In the genomic region with DNA sequence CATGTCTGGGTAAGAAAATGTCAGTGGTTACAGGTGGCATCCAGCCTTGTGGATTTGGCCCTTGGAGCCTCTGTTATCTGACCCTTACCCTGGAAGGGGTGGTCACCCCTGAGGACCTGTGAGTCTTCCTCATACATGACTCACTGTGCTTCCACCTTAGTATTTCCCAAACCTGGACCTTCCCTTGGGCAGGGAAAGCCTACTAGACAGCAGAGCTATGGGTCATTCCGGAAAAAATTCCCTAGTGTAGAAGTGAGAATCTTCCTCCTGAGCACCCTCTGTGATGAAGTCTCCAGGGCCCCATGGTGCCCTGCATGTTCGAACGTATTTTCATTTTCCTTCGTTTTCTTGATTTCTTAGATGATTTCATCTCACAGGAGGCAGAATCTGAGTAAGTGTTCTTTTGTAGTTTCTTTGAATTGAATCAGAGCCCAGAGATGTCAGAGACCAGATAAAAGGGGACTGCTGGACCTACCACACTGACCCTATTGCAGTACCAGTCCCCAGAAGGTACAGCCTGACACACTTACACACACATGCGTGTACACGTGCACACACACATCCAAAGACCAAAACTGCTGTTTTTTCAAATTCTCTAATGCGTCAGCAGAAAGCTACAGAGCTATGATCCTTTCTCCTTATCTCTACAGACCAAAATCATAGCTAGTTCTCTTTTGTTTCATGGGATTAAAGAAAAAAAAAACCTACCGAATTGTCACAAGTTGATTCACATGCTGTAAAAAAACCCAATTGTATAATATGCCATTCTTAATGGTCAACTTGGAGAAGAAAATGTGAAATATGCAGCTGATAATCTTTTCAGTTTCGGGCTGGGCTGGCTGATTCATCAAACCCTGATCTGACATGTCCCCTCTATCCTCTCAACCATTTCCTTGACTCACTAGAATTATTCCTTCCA, we compare ENCODE assay signal across 20 cellular contexts. TPM values are rescaled to one million over a fixed set of nuclear protein-coding genes. Genes with fewer than 3 reads are reported as not detected.
A peak's percentile ranks its signal among the peaks of the same experiment; 100 is the strongest.
DNase-seq lines count a peak whose midpoint lies in the region; ATAC-seq and TF ChIP-seq lines count a peak whose summit lies in the region.
"Had no signal": no experiment of that assay in that cellular context is flagged by ENCODE, and none has a peak within 500 bp of the region (broad histone marks: within the 10 kb centered on the region; RNA-seq: fewer than 3 reads in every experiment).

No MANE protein-coding gene starts in this region.

- H3K4me2 ChIP-seq in skeletal muscle satellite cell (ENCODE audit: low read length): peak overlapping the region; percentile 56
- H3K4me2 ChIP-seq: GM23338 had no signal

- H3K27ac ChIP-seq in adrenal gland (peak overlapping the region; percentile 44 to 81 (median 76)), foreskin keratinocyte (peak overlapping the region; percentile 89)
- no peak overlapping the region for H3K27ac ChIP-seq in effector memory CD4-positive, alpha-beta T cell (ENCODE audit: insufficient read depth, low read length, poor library complexity, severe bottlenecking)
- H3K27ac ChIP-seq: left ventricle myocardium inferior had no signal

- 40 to 52% (median 43%) methylated on average over 9 of the region's 9 CpGs for WGBS in adrenal gland, 4 donors

- DNase-seq in HT1080 (ENCODE audit: low read depth) (peak; percentile 62), adrenal gland (peak in 5 of 7 donors; percentile 38 to 69 (median 60)), foreskin keratinocyte (peak; percentile 93 to 96), DMS153 (lab: John Stamatoyannopoulos, UW) (no peak), GM19238 (ENCODE audit: insufficient read length, low spot score) (no peak)
- no peak for DNase-seq in effector memory CD4-positive, alpha-beta T cell
- DNase-seq: activated CD4-positive, alpha-beta T cell treated with anti-CD3 and anti-CD28 coated beads, Interleukin-2, amount 50 U/mL, for 4 hours; activated T-cell treated with anti-CD3 and anti-CD28 coated beads, Interleukin-2, amount 50 U/mL, for 4 hours; amygdala; C1 segment of cervical spinal cord; dermis blood vessel endothelial cell; DMS 273 treated with DMSO at 0.1 percent for 48 hours; left ventricle myocardium inferior; naive B cell; NCI-H1694; NCI-H510A treated with DMSO at 0.1 percent for 48 hours; right cardiac atrium; stimulated activated CD4-positive, alpha-beta T cell treated with anti-CD3 and anti-CD28 coated beads, Interleukin-2, amount 100 ng/mL, for 24 hours had no signal

- H3K36me3 ChIP-seq in adrenal gland (replicated peaks in 1 of 2) (no peaks in the 10 kb centered on the region), skeletal muscle satellite cell (ENCODE audit: insufficient read depth, low read length) (no peaks in the 10 kb centered on the region)
- peaks cover 2% of the 10 kb centered on the region for H3K36me3 ChIP-seq in effector memory CD4-positive, alpha-beta T cell (ENCODE audit: control insufficient read depth, insufficient read depth, low read length)
- H3K36me3 ChIP-seq: left ventricle myocardium inferior had no signal

- TF ChIP-seq CTCF in adrenal gland (IDR thresholded peaks at IDR 0.05) (no peak), foreskin keratinocyte (conservative IDR thresholded peaks at IDR 0.05) (no peak)

- peak overlapping the region; percentile 59 for H3K9ac ChIP-seq in skeletal muscle satellite cell (ENCODE audit: low read depth, low read length)

- H3K4me3 ChIP-seq in adrenal gland (peak overlapping the region in 1 of 4 donors; percentile 10), skeletal muscle satellite cell (ENCODE audit: low read length) (no peak overlapping the region)
- H3K4me3 ChIP-seq in effector memory CD4-positive, alpha-beta T cell (ENCODE audit: insufficient read depth, low read depth, low read length, poor library complexity, severe bottlenecking): no peak overlapping the region
- H3K4me3 ChIP-seq: GM23338, left ventricle myocardium inferior had no signal

- H3K4me1 ChIP-seq in adrenal gland (replicated peaks in 1 of 2): peaks cover 27 to 39% of the 10 kb centered on the region in 2 donors
- H3K4me1 ChIP-seq in foreskin keratinocyte: peaks cover 21% of the 10 kb centered on the region
- H3K4me1 ChIP-seq in skeletal muscle satellite cell (ENCODE audit: control insufficient read depth, insufficient read depth, low read length): peaks cover 23% of the 10 kb centered on the region
- H3K4me1 ChIP-seq in effector memory CD4-positive, alpha-beta T cell (ENCODE audit: control insufficient read depth, insufficient read depth, low read length, poor library complexity, severe bottlenecking): no peaks in the 10 kb centered on the region

- H3K27me3 ChIP-seq in adrenal gland (no peaks in the 10 kb centered on the region), foreskin keratinocyte (no peaks in the 10 kb centered on the region), skeletal muscle satellite cell (ENCODE audit: control insufficient read depth, insufficient read depth, low read length) (no peaks in the 10 kb centered on the region)
- H3K27me3 ChIP-seq in effector memory CD4-positive, alpha-beta T cell (replicated peaks; ENCODE audit: control insufficient read depth, insufficient read depth, low read length, poor library complexity, severe bottlenecking): no peaks in the 10 kb centered on the region

- no peaks in the 10 kb centered on the region for H3K9me3 ChIP-seq in adrenal gland (replicated peaks in 1 of 3)
- no peaks in the 10 kb centered on the region for H3K9me3 ChIP-seq in skeletal muscle satellite cell (replicated peaks; ENCODE audit: low read length)
- H3K9me3 ChIP-seq in effector memory CD4-positive, alpha-beta T cell (ENCODE audit: control insufficient read depth, low read length): no peaks in the 10 kb centered on the region
- H3K9me3 ChIP-seq: left ventricle myocardium inferior had no signal

- intact Hi-C loops in adrenal gland (cut with DNase I): no loop called here

- ATAC-seq in foreskin keratinocyte: peak; percentile 75
- ATAC-seq: activated T-cell treated with anti-CD3 and anti-CD28 coated beads, Interleukin-2, amount 50 U/mL, for 4 hours; GM23338; right cardiac atrium had no signal

- TF ChIP-seq POLR2A in adrenal gland (IDR thresholded peaks at IDR 0.05): no peak

RNA-seq across cellular contexts. Expression of gene ARHGEF3, which starts 50.5 kb away (rescaled TPM):
- total RNA-seq in HT1080 (2014; rRNA removed; shearing (Covaris generic)): 9.0 and 14.6 TPM in 2 replicates
- polyA plus RNA-seq in HT1080 (2015; cell fraction: cytosol; rRNA removed): 14.0 and 20.4 TPM in 2 replicates
- polyA plus RNA-seq in HT1080 (2015; cell fraction: nucleus; rRNA removed): 17.9 and 23.5 TPM in 2 replicates
- total RNA-seq in adrenal gland (100 to 1,000 TPM in 1 of 8 donors, 10 to 100 TPM in 7; 49.4 to 110 (median 70.4) TPM), foreskin keratinocyte (28.1 and 46.1 TPM in 2 replicates)
- polyA plus RNA-seq in adrenal gland (100 to 1,000 TPM in 1 of 3 donors, 10 to 100 TPM in 2; 26.6 to 122 (median 33.9) TPM), foreskin keratinocyte (10.5 and 18.4 TPM in 2 replicates)
- 0.87 and 1.3 TPM in 2 replicates for total RNA-seq in skeletal muscle satellite cell (2012; rRNA removed)

Comparison
In these comparisons a context has a peak if more than half of its experiments do, and no peak if none do; other contexts are left out.
1. DNase-seq: peak in HT1080 (single experiment), adrenal gland (5 of 7) and foreskin keratinocyte (2 of 2); none in DMS153 (single experiment), GM19238 (single experiment) and effector memory CD4-positive, alpha-beta T cell (0 of 3).